Comparison of ENCODE assay signal across 11 cellular contexts in the genomic region with DNA sequence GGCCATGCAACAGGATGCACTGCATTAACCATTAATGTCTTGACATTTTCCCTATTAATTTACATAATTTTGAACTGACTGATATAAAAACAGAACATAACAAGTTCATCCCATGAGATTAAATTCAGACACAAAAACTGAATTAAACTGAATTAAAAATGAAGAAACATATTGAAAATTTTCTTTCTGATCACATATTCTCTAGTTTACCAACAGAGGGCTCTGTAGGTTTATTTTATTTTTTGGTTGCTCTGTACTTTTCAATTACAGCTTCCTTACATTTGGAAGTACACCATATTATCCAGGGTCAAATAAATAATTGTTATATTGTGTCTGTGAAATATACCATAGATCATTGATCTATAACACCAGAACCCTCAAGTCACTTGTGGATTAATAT. TPM values are rescaled to one million over a fixed set of nuclear protein-coding genes. Genes with fewer than 3 reads are reported as not detected.
DNase-seq lines count a peak whose midpoint lies in the region; ATAC-seq and TF ChIP-seq lines count a peak whose summit lies in the region.
"Had no signal": no experiment of that assay in that cellular context is flagged by ENCODE, and none has a peak within 500 bp of the region (broad histone marks: within the 10 kb centered on the region; RNA-seq: fewer than 3 reads in every experiment).

No MANE protein-coding gene starts in this region.

- H4K20me1 ChIP-seq in osteoblast (ENCODE audit: insufficient read depth, low read length), result no peaks in the 10 kb centered on the region

- H3K4me2 ChIP-seq in osteoblast (ENCODE audit: insufficient read depth, low read length), result no peak overlapping the region

- ATAC-seq in HG02852 (IDR thresholded peaks at IDR 0.05; ENCODE audit: unreplicated experiment), result no peak
- no peak for ATAC-seq in HG02970 (IDR thresholded peaks at IDR 0.05; ENCODE audit: low FRiP score, unreplicated experiment)

- no peaks in the 10 kb centered on the region for H3K36me3 ChIP-seq in osteoblast (ENCODE audit: insufficient read depth, low read length)
- H3K36me3 ChIP-seq: vagina had no signal

- no peak overlapping the region for H3K27ac ChIP-seq in osteoblast (ENCODE audit: low read depth, low read length)
- H3K27ac ChIP-seq: vagina had no signal

- TF ChIP-seq POLR2A in NB4 (IDR thresholded peaks at IDR 0.05; ENCODE audit: extremely low read depth, insufficient read length), result no peak

- H2AFZ ChIP-seq in osteoblast (ENCODE audit: low read length), result no peak overlapping the region

- peak; percentile 4 for DNase-seq in NCI-H146 treated with DMSO at 0.1 percent for 48 hours (lab: John Stamatoyannopoulos, UW; ENCODE audit: unreplicated experiment)
- DNase-seq in NCI-H146 (lab: John Stamatoyannopoulos, UW), result no peak
- DNase-seq in NB4 (ENCODE audit: low read depth), result peak; percentile 0
- peak; percentile 4 for DNase-seq in choroid plexus epithelial cell (ENCODE audit: low read depth)
- no peak for DNase-seq in osteoblast (ENCODE audit: insufficient read length, low spot score, missing footprints)
- DNase-seq in NK-92 treated with Interleukin-12 subunit alpha and Interleukin-12 subunit beta, amount 100 ng/mL, for 24 hours (lab: John Stamatoyannopoulos, UW), result no peak
- DNase-seq: activated CD8-positive, alpha-beta memory T cell treated with anti-CD3 and anti-CD28 coated beads, Interleukin-2, amount 50 U/mL, for 4 hours; hippocampal formation had no signal

- H3K79me2 ChIP-seq in osteoblast (ENCODE audit: insufficient read depth, low read length), result no peaks in the 10 kb centered on the region

- H3K27me3 ChIP-seq in osteoblast (ENCODE audit: insufficient read depth, low read length), result no peaks in the 10 kb centered on the region
- H3K27me3 ChIP-seq: vagina had no signal

- H3K4me3 ChIP-seq in NB4 (ENCODE audit: low read depth, low read length) (no peak overlapping the region), choroid plexus epithelial cell (ENCODE audit: low read depth, low read length) (no peak overlapping the region), osteoblast (ENCODE audit: insufficient read depth, low read length) (no peak overlapping the region)
- H3K4me3 ChIP-seq: vagina had no signal

- H3K4me1 ChIP-seq in osteoblast (ENCODE audit: insufficient read depth, low read length), result no peaks in the 10 kb centered on the region
- H3K4me1 ChIP-seq: vagina had no signal

- no peaks in the 10 kb centered on the region for H3K9me3 ChIP-seq in osteoblast (ENCODE audit: low read depth, low read length)
- H3K9me3 ChIP-seq: vagina had no signal

- TF ChIP-seq CTCF in NB4 (IDR thresholded peaks at IDR 0.05; ENCODE audit: low read depth, low read length) (no peak), choroid plexus epithelial cell (conservative IDR thresholded peaks at IDR 0.05; ENCODE audit: low read depth, low read length) (no peak), osteoblast (IDR thresholded peaks at IDR 0.05; ENCODE audit: extremely low read depth, low read depth, low read length) (peak; percentile 26)

RNA-seq across cellular contexts. Expression of gene CT83, which starts 27.3 kb away (rescaled TPM):
- not detected in 2 replicates for total RNA-seq in osteoblast
- total RNA-seq: vagina had no signal

RNA-seq across cellular contexts. Expression of gene SLC6A14, which starts 53.7 kb away (rescaled TPM):
- not detected in 2 replicates for total RNA-seq in osteoblast

Comparison
In these comparisons a context has a peak if more than half of its experiments do, and no peak if none do; other contexts are left out.
1. DNase-seq: peak in NCI-H146 treated with DMSO at 0.1 percent for 48 hours (single experiment), NB4 (single experiment) and choroid plexus epithelial cell (single experiment); none in NCI-H146 (single experiment), osteoblast (single experiment) and NK-92 treated with Interleukin-12 subunit alpha and Interleukin-12 subunit beta, amount 100 ng/mL, for 24 hours (single experiment).